In genomic region chr2:23524261-23524706, GRCh38 we compare ENCODE assay signal across 8 cellular contexts.
DNase-seq lines count a peak whose midpoint lies in the region; ATAC-seq and TF ChIP-seq lines count a peak whose summit lies in the region.

No MANE protein-coding gene starts in this region.

- H3K27me3 Mint-ChIP-seq in brain (no peaks in the 10 kb centered on the region), type B pancreatic cell (no peaks in the 10 kb centered on the region), Caco-2 (ENCODE audit: insufficient read depth, unreplicated experiment) (no peaks in the 10 kb centered on the region)
- H3K27me3 Mint-ChIP-seq in activated T-helper 17 cell treated with anti-CD3 and anti-CD28 coated beads, Interleukin-2, amount 50 U/mL, for 72 hours = peaks cover 4% of the 10 kb centered on the region
- H3K27me3 Mint-ChIP-seq in activated T-cell treated with anti-CD3 and anti-CD28 coated beads, Interleukin-2, amount 50 U/mL, for 24 hours = peaks cover 3% of the 10 kb centered on the region

- POLR2A ChIA-PET in Caco-2 (lab: Charles Lee) = no interaction called here

- CTCF ChIA-PET in Caco-2 (lab: Charles Lee) = no interaction called here

- peak overlapping the region in 2 of 5 experiments; percentile 39 to 42 for H3K4me3 Mint-ChIP-seq in brain
- H3K4me3 Mint-ChIP-seq in type B pancreatic cell = no peak overlapping the region
- no peak overlapping the region for H3K4me3 Mint-ChIP-seq in Caco-2 (ENCODE audit: unreplicated experiment)
- no peak overlapping the region for H3K4me3 Mint-ChIP-seq in activated T-helper 17 cell treated with anti-CD3 and anti-CD28 coated beads, Interleukin-2, amount 50 U/mL, for 72 hours
- H3K4me3 Mint-ChIP-seq in activated T-cell treated with anti-CD3 and anti-CD28 coated beads, Interleukin-2, amount 50 U/mL, for 24 hours = no peak overlapping the region

- H3K36me3 Mint-ChIP-seq in brain = no peaks in the 10 kb centered on the region
- peaks cover 7% of the 10 kb centered on the region for H3K36me3 Mint-ChIP-seq in type B pancreatic cell
- H3K36me3 Mint-ChIP-seq in Caco-2 (ENCODE audit: insufficient read depth, unreplicated experiment) = no peaks in the 10 kb centered on the region
- H3K36me3 Mint-ChIP-seq in activated T-helper 17 cell treated with anti-CD3 and anti-CD28 coated beads, Interleukin-2, amount 50 U/mL, for 72 hours (ENCODE audit: low read depth) = no peaks in the 10 kb centered on the region
- no peaks in the 10 kb centered on the region for H3K36me3 Mint-ChIP-seq in activated T-cell treated with anti-CD3 and anti-CD28 coated beads, Interleukin-2, amount 50 U/mL, for 24 hours (ENCODE audit: low read depth)

- H3K36me3 ChIP-seq in Caco-2 (ENCODE audit: control insufficient read depth, insufficient read depth, low read length) = no peaks in the 10 kb centered on the region

- intact Hi-C loops in Caco-2 (cut with micrococcal nuclease; ENCODE audit: unreplicated experiment) = no loop called here
- intact Hi-C loops in head of caudate nucleus (cut with DNase I) = no loop called here

- H3K4me1 Mint-ChIP-seq in brain (peaks cover 78% of the 10 kb centered on the region), type B pancreatic cell (ENCODE audit: unreplicated experiment) (peaks cover 47% of the 10 kb centered on the region), Caco-2 (ENCODE audit: low read depth, unreplicated experiment) (no peaks in the 10 kb centered on the region)
- peaks cover 7% of the 10 kb centered on the region for H3K4me1 Mint-ChIP-seq in activated T-helper 17 cell treated with anti-CD3 and anti-CD28 coated beads, Interleukin-2, amount 50 U/mL, for 72 hours
- peaks cover 10% of the 10 kb centered on the region for H3K4me1 Mint-ChIP-seq in activated T-cell treated with anti-CD3 and anti-CD28 coated beads, Interleukin-2, amount 50 U/mL, for 24 hours (ENCODE audit: low read depth)

- H3K27me3 ChIP-seq in Caco-2 (replicated peaks; ENCODE audit: control insufficient read depth, insufficient read depth, low read length) = no peaks in the 10 kb centered on the region

- no peak for ATAC-seq in activated T-helper 17 cell treated with anti-CD3 and anti-CD28 coated beads, Interleukin-2, amount 50 U/mL, for 72 hours (replicated peaks)

- DNase-seq in LHCN-M2 (ENCODE audit: low read depth) = peak; percentile 84
- DNase-seq in kidney glomerular epithelial cell (lab: John Stamatoyannopoulos, UW) = peak; percentile 76
- no peak for DNase-seq in type B pancreatic cell (ENCODE audit: extremely low spot score, unreplicated experiment)
- no peak for DNase-seq in Caco-2
- no peak for DNase-seq in head of caudate nucleus
- no peak for DNase-seq in activated T-cell treated with anti-CD3 and anti-CD28 coated beads, Interleukin-2, amount 50 U/mL, for 24 hours

- no peaks in the 10 kb centered on the region for H3K9me3 ChIP-seq in Caco-2

- H3K4me3 ChIP-seq in Caco-2 (ENCODE audit: low read depth, low read length) = no peak overlapping the region

- no TSS peak for BruUV-seq in Caco-2 (replicated peaks; lab: Mats Ljungman, UMichigan)

- peak overlapping the region; percentile 66 to 89 (median 85) for H3K27ac Mint-ChIP-seq in brain
- H3K27ac Mint-ChIP-seq in type B pancreatic cell = peak overlapping the region; percentile 48
- H3K27ac Mint-ChIP-seq in Caco-2 (ENCODE audit: unreplicated experiment) = no peak overlapping the region
- H3K27ac Mint-ChIP-seq in activated T-helper 17 cell treated with anti-CD3 and anti-CD28 coated beads, Interleukin-2, amount 50 U/mL, for 72 hours = no peak overlapping the region
- H3K27ac Mint-ChIP-seq in activated T-cell treated with anti-CD3 and anti-CD28 coated beads, Interleukin-2, amount 50 U/mL, for 24 hours = no peak overlapping the region

- H3K9me3 Mint-ChIP-seq in brain (no peaks in the 10 kb centered on the region), type B pancreatic cell (no peaks in the 10 kb centered on the region), Caco-2 (ENCODE audit: unreplicated experiment) (no peaks in the 10 kb centered on the region)
- H3K9me3 Mint-ChIP-seq in activated T-helper 17 cell treated with anti-CD3 and anti-CD28 coated beads, Interleukin-2, amount 50 U/mL, for 72 hours = no peaks in the 10 kb centered on the region
- no peaks in the 10 kb centered on the region for H3K9me3 Mint-ChIP-seq in activated T-cell treated with anti-CD3 and anti-CD28 coated beads, Interleukin-2, amount 50 U/mL, for 24 hours

- TF ChIP-seq CTCF in brain (conservative IDR thresholded peaks at IDR 0.05) (no peak), type B pancreatic cell (conservative IDR thresholded peaks at IDR 0.05) (no peak), Caco-2 (IDR thresholded peaks at IDR 0.05; ENCODE audit: insufficient read depth in 1 of 2, low read depth in 1 of 2, low read length in 1 of 2, severe bottlenecking in 1 of 2, unreplicated experiment in 1 of 2) (no peak)

- H3K4me1 ChIP-seq in Caco-2 = peaks cover 6% of the 10 kb centered on the region; the same call in 1 of the 2 replicates

Comparison
In these comparisons a context has a peak if more than half of its experiments do, and no peak if none do; other contexts are left out.
1. DNase-seq: peak in LHCN-M2 (single experiment) and kidney glomerular epithelial cell (single experiment); none in type B pancreatic cell (single experiment), Caco-2 (0 of 2), head of caudate nucleus (0 of 42) and activated T-cell treated with anti-CD3 and anti-CD28 coated beads, Interleukin-2, amount 50 U/mL, for 24 hours (single experiment).
2. H3K27ac Mint-ChIP-seq: peak in brain (5 of 5) and type B pancreatic cell (single experiment); none in Caco-2 (single experiment), activated T-helper 17 cell treated with anti-CD3 and anti-CD28 coated beads, Interleukin-2, amount 50 U/mL, for 72 hours (single experiment) and activated T-cell treated with anti-CD3 and anti-CD28 coated beads, Interleukin-2, amount 50 U/mL, for 24 hours (single experiment).